9 cellular contexts compared by ENCODE assay signal in the genomic region with DNA sequence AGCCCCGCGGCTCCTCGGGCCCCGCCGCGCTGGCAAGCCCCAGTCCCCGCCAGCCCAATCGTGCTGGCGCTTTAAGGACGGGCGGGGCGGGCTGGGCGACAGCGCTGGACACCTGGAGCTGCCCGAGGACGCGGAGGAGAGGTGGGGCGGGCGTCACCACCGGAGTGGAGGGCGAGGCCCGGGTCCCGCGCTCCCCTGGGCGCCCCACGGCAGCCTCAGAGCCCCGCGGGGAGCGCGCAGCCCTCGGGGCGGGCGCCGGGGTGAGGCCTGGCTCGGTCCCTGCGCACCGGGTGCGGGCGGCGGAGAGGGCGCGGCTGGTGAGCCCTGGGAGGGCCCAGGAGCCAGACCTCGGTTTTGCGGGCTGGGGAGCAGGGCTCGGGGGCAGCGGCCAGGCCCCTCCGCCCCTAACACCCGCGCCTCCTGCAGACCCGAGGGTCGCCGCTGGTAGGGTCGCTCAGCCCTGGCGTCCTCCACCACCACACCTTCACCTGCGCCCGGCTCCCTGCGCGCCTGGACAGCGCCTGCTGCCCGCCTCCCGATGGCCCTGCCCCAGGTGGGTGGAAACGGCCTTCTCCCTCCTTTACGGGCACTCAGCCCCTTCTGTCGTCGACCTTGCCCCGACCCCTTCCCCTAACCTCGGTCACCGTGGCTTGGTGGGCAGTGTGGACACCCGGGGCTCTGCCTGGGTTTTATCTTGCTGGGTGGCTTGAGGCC. TPM values are rescaled to one million over a fixed set of nuclear protein-coding genes. Genes with fewer than 3 reads are reported as not detected.
DNase-seq lines count a peak whose midpoint lies in the region; ATAC-seq, FAIRE-seq and TF ChIP-seq lines count a peak whose summit lies in the region.
"Had no signal": no experiment of that assay in that cellular context is flagged by ENCODE, and none has a peak within 500 bp of the region (broad histone marks: within the 10 kb centered on the region; RNA-seq: fewer than 3 reads in every experiment).

TMEM61 (plus strand) TSS at position 101 of the 714 bp plus-strand sequence; CDS start at position 539, 438 bp downstream.

- H3K36me3 ChIP-seq in K562 (ENCODE audit: control insufficient read depth, insufficient read depth, low read length) (no peaks in the 10 kb centered on the region), iPS-18a (ENCODE audit: control insufficient read depth, low read depth, low read length) (no peaks in the 10 kb centered on the region)

- ATAC-seq in K562 (no peak), HG03196 (IDR thresholded peaks at IDR 0.05; ENCODE audit: unreplicated experiment) (no peak)

- TF ChIP-seq CTCF in HFF-Myc (IDR thresholded peaks at IDR 0.05; ENCODE audit: low read depth, low read length, missing control alignments) (no peak), K562 (IDR thresholded peaks at IDR 0.05 in 2 of 3, conservative IDR thresholded peaks at IDR 0.05 in 1 of 3; ENCODE audit: insufficient read depth in 2 of 3, low read depth in 1 of 3, low read length in 3 of 3) (no peak)

- H3K4me3 ChIP-seq in HFF-Myc (replicated peaks; ENCODE audit: low read depth, low read length) (peak within 1 kb of the TSS; percentile 24), K562 (no peak within 1 kb of the TSS), iPS-18a (ENCODE audit: low read length) (peak within 1 kb of the TSS; percentile 46), skin epidermis (peak within 1 kb of the TSS; percentile 20 to 51 (median 35))

- H2AFZ ChIP-seq in K562 (ENCODE audit: low read depth, low read length) = no peak within 1 kb of the TSS

- H3K9me1 ChIP-seq in K562 (ENCODE audit: control insufficient read depth, insufficient read depth, low read length) = no peaks in the 10 kb centered on the region

- TF ChIP-seq RAD21 in K562 (CRISPR knock-in tag; conservative IDR thresholded peaks at IDR 0.05 in 1 of 2, IDR thresholded peaks at IDR 0.05 in 1 of 2) = no peak

- CTCF ChIA-PET in K562 (lab: Yijun Ruan, JAX; ENCODE audit: low intra/inter-chr PET ratio) = no interaction called here

- no peak for TF ChIP-seq EP300 in K562 (IDR thresholded peaks at IDR 0.05; ENCODE audit: low read length)

- no TSS peak for BruUV-seq in K562 (replicated peaks; lab: Mats Ljungman, UMichigan)

- no peak within 1 kb of the TSS for H3K27ac ChIP-seq in K562 (ENCODE audit: extremely low read depth, low read depth, low read length)
- H3K27ac ChIP-seq in iPS-18a (ENCODE audit: low read length) = no peak within 1 kb of the TSS
- H3K27ac ChIP-seq in skin epidermis = peak within 1 kb of the TSS in 13 of 21 experiments; percentile 17 to 85 (median 51)

- H3K27me3 ChIP-seq in K562 (ENCODE audit: control insufficient read depth in 2 of 2, insufficient read depth in 2 of 2, low read length in 2 of 2) (peaks cover 29 to 74% of the 10 kb centered on the region in 2 experiments), iPS-18a (ENCODE audit: control insufficient read depth, insufficient read depth, low read length) (peaks cover 42% of the 10 kb centered on the region)

- POLR2A ChIA-PET in K562 (lab: Yijun Ruan, JAX) = interaction anchor here (1.7 kb wide), 1 partner anchor 19 kb away, joined by 6 read pairs; no protein-coding TSS in a partner anchor

- FAIRE-seq in K562 (lab: Jason Lieb, UNC) = no peak

- 0 out of 2 replicates have a peak, but pooled peaks cover 5% of the 10 kb centered on the region for H4K20me1 ChIP-seq in K562 (replicated peaks; ENCODE audit: control insufficient read depth, insufficient read depth, low read length)

- DNase-seq in HFF-Myc (ENCODE audit: extremely low read depth, low read depth) = no peak
- no peak for DNase-seq in K562 (ENCODE audit: extremely low read depth in 1 of 4, low spot score in 3 of 4)
- no peak for DNase-seq in NCI-H226
- DNase-seq in T1000 (lab: John Stamatoyannopoulos, UW) = no peak
- no peak for DNase-seq in NCI-H1105 (lab: John Stamatoyannopoulos, UW)
- DNase-seq: naive B cell had no signal

- no peak within 1 kb of the TSS for H3K9ac ChIP-seq in K562 (ENCODE audit: insufficient read depth in 1 of 2, low read depth in 2 of 2, low read length in 2 of 2)
- H3K9ac ChIP-seq in iPS-18a (ENCODE audit: low read length) = no peak within 1 kb of the TSS

- H3K9me3 ChIP-seq in K562 (replicated peaks; ENCODE audit: control insufficient read depth, insufficient read depth, low read depth, low read length) = no peaks in the 10 kb centered on the region
- H3K9me3 ChIP-seq in iPS-18a (ENCODE audit: control insufficient read depth, low read depth, low read length) = no peaks in the 10 kb centered on the region

- no peak within 1 kb of the TSS for H3K4me2 ChIP-seq in K562 (ENCODE audit: insufficient read depth, low read length)

- 7% methylated on average over 44 of the region's 69 CpGs for WGBS in K562 (ENCODE audit: insufficient coverage, low coverage, missing lambda C conversion rate)

- in situ Hi-C loops in K562 (cut with MboI) = no loop called here

- no peak for TF ChIP-seq POLR2A in K562 (conservative IDR thresholded peaks at IDR 0.05)

- H3K79me2 ChIP-seq in K562 (ENCODE audit: control insufficient read depth, insufficient read depth, low read length) = no peaks in the 10 kb centered on the region

- H3K4me1 ChIP-seq in K562 (replicated peaks in 1 of 2; ENCODE audit: control insufficient read depth in 2 of 2, insufficient read depth in 2 of 2, low read length in 2 of 2) (peaks cover 0 to 10% of the 10 kb centered on the region in 2 experiments; a peak in 2 of 5 replicates), iPS-18a (ENCODE audit: control insufficient read depth, low read depth, low read length) (peaks cover 7% of the 10 kb centered on the region)

- intact Hi-C loops in K562 (cut with micrococcal nuclease) = no loop called here

TF ChIP-seq in K562, 482 proteins besides CTCF, POLR2A, EP300 and RAD21:
- TF ChIP-seq STAT5B (CRISPR knock-in tag; IDR thresholded peaks at IDR 0.05) = no peak
- no peak for TF ChIP-seq STAT5A (IDR thresholded peaks at IDR 0.05; ENCODE audit: borderline replicate concordance, low read length)
- TF ChIP-seq, protein P1, sequence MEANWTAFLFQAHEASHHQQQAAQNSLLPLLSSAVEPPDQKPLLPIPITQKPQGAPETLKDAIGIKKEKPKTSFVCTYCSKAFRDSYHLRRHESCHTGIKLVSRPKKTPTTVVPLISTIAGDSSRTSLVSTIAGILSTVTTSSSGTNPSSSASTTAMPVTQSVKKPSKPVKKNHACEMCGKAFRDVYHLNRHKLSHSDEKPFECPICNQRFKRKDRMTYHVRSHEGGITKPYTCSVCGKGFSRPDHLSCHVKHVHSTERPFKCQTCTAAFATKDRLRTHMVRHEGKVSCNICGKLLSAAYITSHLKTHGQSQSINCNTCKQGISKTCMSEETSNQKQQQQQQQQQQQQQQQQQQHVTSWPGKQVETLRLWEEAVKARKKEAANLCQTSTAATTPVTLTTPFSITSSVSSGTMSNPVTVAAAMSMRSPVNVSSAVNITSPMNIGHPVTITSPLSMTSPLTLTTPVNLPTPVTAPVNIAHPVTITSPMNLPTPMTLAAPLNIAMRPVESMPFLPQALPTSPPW (CRISPR knock-in tag; IDR thresholded peaks at IDR 0.05) = peak; percentile 35
- no peak for TF ChIP-seq ZBTB49 (CRISPR knock-in tag; IDR thresholded peaks at IDR 0.05; ENCODE audit: borderline replicate concordance)
- TF ChIP-seq U2AF2 (optimal IDR thresholded peaks at IDR 0.05; ENCODE audit: low read depth, low read length) = no peak
- no peak for TF ChIP-seq PHB2 (IDR thresholded peaks at IDR 0.05; ENCODE audit: low read depth)
- no peak for TF ChIP-seq ERF (CRISPR knock-in tag; IDR thresholded peaks at IDR 0.05)

RNA-seq across cellular contexts. Expression of gene TMEM61, which starts in this region (rescaled TPM):
- total RNA-seq in K562 (2011; cell fraction: chromatin; rRNA removed; ENCODE audit: low replicate concordance) = not detected in 2 replicates
- total RNA-seq in K562 (2011; cell fraction: nucleolus; rRNA removed) = not detected in 2 replicates
- not detected in 2 replicates for total RNA-seq in K562 (2011; cell fraction: nucleoplasm; rRNA removed)
- total RNA-seq in K562 (2014; rRNA removed) (not detected in 2 replicates), K562 (2014; rRNA removed; fragmentation: Illumina TruSeq; extraction: Trizol) (not detected in 2 replicates), K562 (2015; rRNA removed; fragmentation: Illumina TruSeq; extraction: Trizol) (not detected in 2 replicates), K562 (2021) (not detected in 2 replicates)
- polyA plus RNA-seq in K562 (2011; rRNA removed) (not detected in 2 replicates), K562 (2014; fragmentation: Illumina TruSeq; extraction: Trizol) (not detected in 2 replicates), K562 (2014; fragmentation: Nextera tagmentation; extraction: Ambion mirVana) (not detected), K562 (2014; rRNA removed) (not detected in 2 replicates)
- polyA plus RNA-seq in K562 (2011; cell fraction: cytosol; rRNA removed) = not detected in 2 replicates
- polyA plus RNA-seq in K562 (2011; cell fraction: nucleus; rRNA removed) = not detected in 2 replicates
- not detected in 2 replicates for polyA plus RNA-seq in K562 (2012)
- not detected in 2 replicates for polyA minus RNA-seq in K562 (2011; rRNA and poly(A)+ RNA removed)
- not detected in 2 replicates for polyA minus RNA-seq in K562 (2011; cell fraction: cytosol; rRNA and poly(A)+ RNA removed)
- polyA minus RNA-seq in K562 (2011; cell fraction: nucleus; rRNA and poly(A)+ RNA removed) = not detected in 2 replicates

Comparison
In these comparisons a context has a peak if more than half of its experiments do, and no peak if none do; other contexts are left out.
1. H3K27ac ChIP-seq: peak in skin epidermis (13 of 21); none in K562 (single experiment) and iPS-18a (single experiment).